ENCODE assay signal across 13 cellular contexts in the genomic region with DNA sequence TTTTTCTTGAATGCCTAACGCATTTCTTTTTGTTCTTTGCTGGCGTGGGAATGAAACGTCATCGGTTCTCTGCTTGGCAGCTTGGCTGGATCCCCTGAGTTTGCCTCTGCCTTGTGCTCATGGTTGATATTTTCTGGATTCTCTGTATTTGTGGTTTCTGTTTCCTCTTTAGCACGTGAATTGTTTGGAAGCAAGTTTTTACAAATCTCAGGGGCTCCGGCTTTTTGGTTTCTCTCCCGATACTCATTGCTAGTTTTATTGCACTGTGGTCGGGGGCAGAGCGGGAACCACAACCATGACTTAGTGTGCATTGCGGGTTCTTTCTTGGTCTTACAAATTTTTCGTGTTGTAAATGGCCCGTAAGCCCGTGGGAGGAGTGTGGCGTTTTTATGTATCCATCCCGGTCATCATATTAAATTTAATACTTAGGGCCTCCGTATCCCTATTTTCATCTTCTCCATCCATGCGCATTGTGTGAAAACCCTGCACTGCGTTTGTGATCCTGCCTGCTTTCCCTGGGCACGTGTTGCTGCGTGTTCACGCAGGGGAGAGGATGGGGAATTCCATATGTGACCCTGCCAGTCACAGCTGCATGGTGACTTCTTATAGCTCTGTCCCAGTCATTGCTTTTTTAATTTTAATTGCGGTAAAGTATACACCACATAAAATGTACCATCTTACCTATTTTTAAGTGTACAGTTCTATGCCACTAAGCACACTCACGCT. TPM values are rescaled to one million over a fixed set of nuclear protein-coding genes. Genes with fewer than 3 reads are reported as not detected.
DNase-seq lines count a peak whose midpoint lies in the region; ATAC-seq and TF ChIP-seq lines count a peak whose summit lies in the region.
"Had no signal": no experiment of that assay in that cellular context is flagged by ENCODE, and none has a peak within 500 bp of the region (broad histone marks: within the 10 kb centered on the region; RNA-seq: fewer than 3 reads in every experiment).

No MANE protein-coding gene starts in this region.

- 66 to 77% (median 73%) methylated on average over 23 of the region's 23 CpGs for WGBS in stomach, 5 donors

- no peaks in the 10 kb centered on the region for H3K27me3 ChIP-seq in thoracic aorta (replicated peaks; ENCODE audit: insufficient read depth)
- no peaks in the 10 kb centered on the region for H3K27me3 ChIP-seq in stomach

- peak overlapping the region; percentile 59 for H3K27ac Mint-ChIP-seq in activated T-helper 17 cell treated with anti-CD3 and anti-CD28 coated beads, Interleukin-2, amount 50 U/mL, for 72 hours
- H3K27ac Mint-ChIP-seq in immature natural killer cell: peak overlapping the region in 3 of 6 donors; percentile 37 to 84 (median 41)

- no peaks in the 10 kb centered on the region for H3K9me3 ChIP-seq in thoracic aorta
- H3K9me3 ChIP-seq in stomach: no peaks in the 10 kb centered on the region

- peak; percentile 28 for ATAC-seq in activated T-helper 17 cell treated with anti-CD3 and anti-CD28 coated beads, Interleukin-2, amount 50 U/mL, for 72 hours (replicated peaks)
- ATAC-seq in thoracic aorta (ENCODE audit: insufficient number of reproducible peaks, low FRiP score, low read depth): no peak

- H3K36me3 Mint-ChIP-seq in activated T-helper 17 cell treated with anti-CD3 and anti-CD28 coated beads, Interleukin-2, amount 50 U/mL, for 72 hours (ENCODE audit: low read depth): no peaks in the 10 kb centered on the region
- H3K36me3 Mint-ChIP-seq in immature natural killer cell: no peaks in the 10 kb centered on the region

- no peak for TF ChIP-seq EP300 in stomach (IDR thresholded peaks at IDR 0.05)

- H3K4me3 ChIP-seq in thoracic aorta (peak overlapping the region; percentile 5), stomach (no peak overlapping the region)

- peak overlapping the region; percentile 23 for H3K4me3 Mint-ChIP-seq in activated T-helper 17 cell treated with anti-CD3 and anti-CD28 coated beads, Interleukin-2, amount 50 U/mL, for 72 hours
- H3K4me3 Mint-ChIP-seq in immature natural killer cell: peak overlapping the region in 3 of 5 donors; percentile 23 to 51 (median 51)
- H3K4me3 Mint-ChIP-seq: neural crest cell had no signal

- peak; percentile 24 for DNase-seq in activated effector memory CD4-positive, alpha-beta T cell treated with anti-CD3 and anti-CD28 coated beads, Interleukin-2, amount 50 U/mL, for 16 hours
- no peak for DNase-seq in activated effector memory CD4-positive, alpha-beta T cell treated with Interleukin-2 at 50 U/mL for 16 hours
- DNase-seq in immature natural killer cell (no peak), thoracic aorta (ENCODE audit: low spot score) (no peak), putamen (ENCODE audit: low spot score) (no peak), GM13976 (ENCODE audit: low spot score) (no peak), stomach (no peak)
- DNase-seq: activated gamma-delta T cell treated with Interleukin-2 at 50 U/mL for 16 hours, EL, NCI-H1105, NCI-H526 treated with DMSO at 0.1 percent for 48 hours had no signal

- no peaks in the 10 kb centered on the region for H3K9me3 Mint-ChIP-seq in activated T-helper 17 cell treated with anti-CD3 and anti-CD28 coated beads, Interleukin-2, amount 50 U/mL, for 72 hours
- H3K9me3 Mint-ChIP-seq in immature natural killer cell: no peaks in the 10 kb centered on the region
- H3K9me3 Mint-ChIP-seq: neural crest cell had no signal

- TF ChIP-seq CTCF in thoracic aorta (IDR thresholded peaks at IDR 0.05) (no peak), GM13976 (IDR thresholded peaks at IDR 0.05; ENCODE audit: borderline replicate concordance, control extremely low read depth, extremely low read depth, insufficient read depth, missing control alignments) (no peak), stomach (IDR thresholded peaks at IDR 0.05) (no peak)

- no peaks in the 10 kb centered on the region for H3K36me3 ChIP-seq in thoracic aorta
- no peaks in the 10 kb centered on the region for H3K36me3 ChIP-seq in stomach

- intact Hi-C loops in stomach (cut with DNase I; ENCODE audit: low total_unique reads): no loop called here

- peaks cover 12% of the 10 kb centered on the region for H3K4me1 Mint-ChIP-seq in activated T-helper 17 cell treated with anti-CD3 and anti-CD28 coated beads, Interleukin-2, amount 50 U/mL, for 72 hours
- peaks cover 26 to 42% of the 10 kb centered on the region in 2 donors for H3K4me1 Mint-ChIP-seq in immature natural killer cell

- in situ Hi-C loops in GM13976 (cut with MboI; ENCODE audit: low sequenced_read_pairs, unreplicated experiment): no loop called here

- H3K4me1 ChIP-seq in thoracic aorta (ENCODE audit: control insufficient read depth in 1 of 2, low read depth in 2 of 2): peaks cover 52 to 99% of the 10 kb centered on the region in 2 donors
- H3K4me1 ChIP-seq in stomach: peaks cover 0 to 70% (median 27%) of the 10 kb centered on the region in 4 donors

- TF ChIP-seq POLR2A in stomach (IDR thresholded peaks at IDR 0.05): no peak

- peaks cover 14% of the 10 kb centered on the region for H3K27me3 Mint-ChIP-seq in activated T-helper 17 cell treated with anti-CD3 and anti-CD28 coated beads, Interleukin-2, amount 50 U/mL, for 72 hours
- peaks cover 3 to 7% (median 5%) of the 10 kb centered on the region in 3 donors for H3K27me3 Mint-ChIP-seq in immature natural killer cell (ENCODE audit: low read depth in 3 of 3)

- H3K27ac ChIP-seq in thoracic aorta (peak overlapping the region; percentile 45 to 95), stomach (peak overlapping the region in 2 of 5 donors; percentile 78 to 93)

RNA-seq across cellular contexts. Expression of gene RAMP1, which starts 9.4 kb away (rescaled TPM):
- total RNA-seq in activated T-helper 17 cell treated with anti-CD3 and anti-CD28 coated beads, Interleukin-2, amount 50 U/mL, for 72 hours: under 1 TPM in 1 of 2 donors, not detected in 1; 0.54 TPM
- polyA plus RNA-seq in immature natural killer cell: 100 to 1,000 TPM in 1 of 3 donors, 10 to 100 TPM in 2; 70.8 to 292 (median 96.5) TPM
- total RNA-seq in thoracic aorta: 100 to 1,000 TPM; 246 to 525 TPM
- total RNA-seq in stomach: 100 to 1,000 TPM in 1 of 5 donors, 10 to 100 TPM in 3, under 1 TPM in 1; 0.87 to 113 (median 31.4) TPM
- 100 to 1,000 TPM in 1 of 3 donors, 10 to 100 TPM in 2; 14.1 to 101 (median 32.3) TPM for polyA plus RNA-seq in stomach
